ENCODE assay signal across 8 cellular contexts in genomic region chr15:48285329-48286214, GRCh38. TPM values are rescaled to one million over a fixed set of nuclear protein-coding genes. Genes with fewer than 3 reads are reported as not detected.
DNase-seq lines count a peak whose midpoint lies in the region; ATAC-seq, FAIRE-seq and TF ChIP-seq lines count a peak whose summit lies in the region.

No MANE protein-coding gene starts in this region.

- no TSS peak for BruUV-seq in OCI-LY7 (replicated peaks; lab: Mats Ljungman, UMichigan)

- no peaks in the 10 kb centered on the region for H3K79me2 ChIP-seq in OCI-LY7 (ENCODE audit: insufficient read depth, low read depth, low read length)

- H3K36me3 Mint-ChIP-seq in activated naive CD8-positive, alpha-beta T cell treated with anti-CD3 and anti-CD28 coated beads for 36 hours = no peaks in the 10 kb centered on the region

- POLR2A ChIA-PET in OCI-LY7 (lab: Charles Lee) = interaction anchor here (0.7 kb wide), 2 partner anchors 298 kb away, joined by 3 read pairs; no protein-coding TSS in a partner anchor

- H4K20me1 ChIP-seq in OCI-LY7 (ENCODE audit: insufficient read depth, low read length) = no peaks in the 10 kb centered on the region

- no peak overlapping the region for H3K27ac ChIP-seq in OCI-LY7 (ENCODE audit: low read depth, low read length, poor library complexity, severe bottlenecking)

- H3K27me3 Mint-ChIP-seq in activated naive CD8-positive, alpha-beta T cell treated with anti-CD3 and anti-CD28 coated beads for 36 hours = peaks cover 4% of the 10 kb centered on the region

- H3K9me3 ChIP-seq in OCI-LY7 (ENCODE audit: low read length) = no peaks in the 10 kb centered on the region

- no peaks in the 10 kb centered on the region for H3K36me3 ChIP-seq in OCI-LY7 (ENCODE audit: insufficient read depth, low read length)

- CTCF ChIA-PET in OCI-LY7 (lab: Charles Lee; ENCODE audit: unreplicated experiment) = interaction anchor here (1.0 kb wide), 1 partner anchor 1090 kb away, joined by 3 read pairs; no protein-coding TSS in a partner anchor

- peak; percentile 91 for FAIRE-seq in D721Med (lab: Jason Lieb, UNC)

- H3K4me1 Mint-ChIP-seq in activated naive CD8-positive, alpha-beta T cell treated with anti-CD3 and anti-CD28 coated beads for 36 hours = peaks cover 7% of the 10 kb centered on the region

- H3K27ac Mint-ChIP-seq in activated naive CD8-positive, alpha-beta T cell treated with anti-CD3 and anti-CD28 coated beads for 36 hours = no peak overlapping the region

- H3K9me2 ChIP-seq in OCI-LY7 (ENCODE audit: insufficient read depth, low read length) = no peaks in the 10 kb centered on the region

- peaks cover 4% of the 10 kb centered on the region for H3K4me1 ChIP-seq in OCI-LY7 (ENCODE audit: insufficient read depth, low read length, poor library complexity, severe bottlenecking)

- intact Hi-C loops in OCI-LY7 (cut with micrococcal nuclease; ENCODE audit: unreplicated experiment) = loop anchor here (10.0 kb wide), 1 partner anchor 1091 kb away; no protein-coding TSS in a partner anchor
- intact Hi-C loops in Right ventricle myocardium superior (cut with DNase I) = loop anchor here (5.0 kb wide), 1 partner anchor 1088 kb away; no protein-coding TSS in a partner anchor

- H3K4me3 Mint-ChIP-seq in activated naive CD8-positive, alpha-beta T cell treated with anti-CD3 and anti-CD28 coated beads for 36 hours = no peak overlapping the region

- no peaks in the 10 kb centered on the region for H3K9me3 Mint-ChIP-seq in activated naive CD8-positive, alpha-beta T cell treated with anti-CD3 and anti-CD28 coated beads for 36 hours

- DNase-seq in D721Med (ENCODE audit: insufficient read length, low spot score) (no peak), OCI-LY7 (ENCODE audit: low spot score) (peak; percentile 76), Right ventricle myocardium superior (no peak), pons (ENCODE audit: low spot score) (peak; percentile 87)
- peak; percentile 67 for DNase-seq in Jurkat, Clone E6-1 (ENCODE audit: low read depth, low spot score)
- DNase-seq in activated naive CD8-positive, alpha-beta T cell treated with anti-CD3 and anti-CD28 coated beads for 36 hours = peak; percentile 22

- ATAC-seq in GM19395 (IDR thresholded peaks at IDR 0.05; ENCODE audit: unreplicated experiment) (peak; percentile 84), Right ventricle myocardium superior (ENCODE audit: poor library complexity) (peak; percentile 87), HG03097 (IDR thresholded peaks at IDR 0.05; ENCODE audit: low FRiP score, unreplicated experiment) (no peak)

- H3K4me2 ChIP-seq in OCI-LY7 (ENCODE audit: low read length) = peak overlapping the region; percentile 57

- peak overlapping the region; percentile 94 for H2AFZ ChIP-seq in OCI-LY7 (ENCODE audit: low read length)

- peak; percentile 82 for TF ChIP-seq CTCF in D721Med (IDR thresholded peaks at IDR 0.05; ENCODE audit: insufficient read depth, missing control alignments)
- TF ChIP-seq CTCF in OCI-LY7 (conservative IDR thresholded peaks at IDR 0.05; ENCODE audit: low read length) = peak; percentile 89

- H3K4me3 ChIP-seq in Jurkat, Clone E6-1 (ENCODE audit: low read length) = no peak overlapping the region
- peak overlapping the region; percentile 35 for H3K4me3 ChIP-seq in OCI-LY7 (ENCODE audit: low read depth, low read length, poor library complexity, severe bottlenecking)

RNA-seq across cellular contexts. Expression of gene DUT, which starts 45.7 kb away (rescaled TPM):
- 402 TPM for polyA plus RNA-seq in Jurkat, Clone E6-1 (2012; ENCODE audit: insufficient read depth, insufficient read length)
- 131 and 137 TPM in 2 replicates for total RNA-seq in OCI-LY7 (2014; rRNA removed; shearing (Covaris generic))
- total RNA-seq in OCI-LY7 (2022) (329 and 350 TPM in 2 replicates), Right ventricle myocardium superior (79.0 TPM)
- 100 to 1,000 TPM; 564 to 574 TPM for total RNA-seq in activated naive CD8-positive, alpha-beta T cell treated with anti-CD3 and anti-CD28 coated beads for 36 hours

Comparison
In these comparisons a context has a peak if more than half of its experiments do, and no peak if none do; other contexts are left out.
1. DNase-seq: peak in Jurkat, Clone E6-1 (single experiment), OCI-LY7 (single experiment), activated naive CD8-positive, alpha-beta T cell treated with anti-CD3 and anti-CD28 coated beads for 36 hours (single experiment) and pons (single experiment); none in D721Med (single experiment) and Right ventricle myocardium superior (single experiment).